17 cellular contexts compared by ENCODE assay signal in genomic region chr14:35704793-35705493, GRCh38.
DNase-seq lines count a peak whose midpoint lies in the region; ATAC-seq, FAIRE-seq and TF ChIP-seq lines count a peak whose summit lies in the region.
"Had no signal": no experiment of that assay in that cellular context is flagged by ENCODE, and none has a peak within 500 bp of the region (broad histone marks: within the 10 kb centered on the region; RNA-seq: fewer than 3 reads in every experiment).

No MANE protein-coding gene starts in this region.

- H3K27me3 ChIP-seq in HepG2 (ENCODE audit: control insufficient read depth in 1 of 2, insufficient read depth in 2 of 2, low read length in 2 of 2) (no peaks in the 10 kb centered on the region), right lobe of liver (no peaks in the 10 kb centered on the region), neuronal stem cell (ENCODE audit: control insufficient read depth in 3 of 3, insufficient read depth in 3 of 3, low read depth in 1 of 3, low read length in 3 of 3) (no peaks in the 10 kb centered on the region)

- no peak overlapping the region for H3K27ac Mint-ChIP-seq in activated CD4-positive, alpha-beta T cell treated with anti-CD3 and anti-CD28 coated beads for 36 hours
- H3K27ac Mint-ChIP-seq: CD14-positive monocyte; CD8-positive, alpha-beta T cell; H9 had no signal

- no peak overlapping the region for H2BK5ac ChIP-seq in neuronal stem cell (ENCODE audit: low read length)

- POLR2A ChIA-PET in activated CD4-positive, alpha-beta T cell treated with anti-CD3 and anti-CD28 coated beads for 36 hours (lab: Charles Lee): interaction anchor here (0.5 kb wide), 1 partner anchor 57 kb away, joined by 5 read pairs; no protein-coding TSS in a partner anchor
- POLR2A ChIA-PET in HepG2 (lab: Yijun Ruan, JAX): no interaction called here

- in situ Hi-C loops in HepG2 (cut with HindIII; ENCODE audit: extremely low pct_ligation_motif_present, low pct_unique_long_range_greater_than_20kb): no loop called here

- H4K8ac ChIP-seq in neuronal stem cell (ENCODE audit: low read depth, low read length): no peak overlapping the region

- TF ChIP-seq POLR2A in HepG2 (IDR thresholded peaks at IDR 0.05; ENCODE audit: insufficient read depth in 1 of 2, low read depth in 2 of 2, low read length in 2 of 2) (no peak), right lobe of liver (IDR thresholded peaks at IDR 0.05) (no peak)

- H3K36me3 Mint-ChIP-seq in activated CD4-positive, alpha-beta T cell treated with anti-CD3 and anti-CD28 coated beads for 36 hours (ENCODE audit: low read depth): peaks cover 21% of the 10 kb centered on the region

- H3K79me2 ChIP-seq in HepG2 (ENCODE audit: insufficient read depth, low read length): no peaks in the 10 kb centered on the region

- no peak overlapping the region for H2BK12ac ChIP-seq in neuronal stem cell (ENCODE audit: low read length)

- H2AK5ac ChIP-seq in neuronal stem cell (ENCODE audit: low read depth, low read length): no peak overlapping the region

- intact Hi-C loops in activated CD4-positive, alpha-beta T cell treated with anti-CD3 and anti-CD28 coated beads for 36 hours (cut with DNase I, micrococcal nuclease): no loop called here
- intact Hi-C loops in HepG2 (cut with micrococcal nuclease; ENCODE audit: unreplicated experiment) (loop anchor here (5.0 kb wide), 1 partner anchor 102 kb away; the partner anchor contains the start of gene RALGAPA1), right lobe of liver (cut with DNase I) (no loop called here)

- FAIRE-seq in HepG2 (lab: Jason Lieb, UNC) (no peak), islet of Langerhans (lab: Jason Lieb, UNC) (peak; percentile 49)
- FAIRE-seq: GM19239 had no signal

- no peak for TF ChIP-seq RAD21 in HepG2 (CRISPR knock-in tag; IDR thresholded peaks at IDR 0.05)

- no peak overlapping the region for H3K4me2 ChIP-seq in HepG2 (ENCODE audit: low read depth, low read length)
- no peak overlapping the region for H3K4me2 ChIP-seq in neuronal stem cell (ENCODE audit: insufficient read depth, low read length, poor library complexity, severe bottlenecking)

- H3K4me3 Mint-ChIP-seq in activated CD4-positive, alpha-beta T cell treated with anti-CD3 and anti-CD28 coated beads for 36 hours: no peak overlapping the region
- H3K4me3 Mint-ChIP-seq: CD14-positive monocyte; CD8-positive, alpha-beta T cell; H9 had no signal

- H2AFZ ChIP-seq in HepG2 (ENCODE audit: low read length) (no peak overlapping the region), neuronal stem cell (ENCODE audit: low read length) (no peak overlapping the region)

- TF ChIP-seq EP300 in HepG2 (IDR thresholded peaks at IDR 0.05; ENCODE audit: low read depth in 2 of 2, low read length in 2 of 2) (no peak), HepG2 (CRISPR knock-in tag; IDR thresholded peaks at IDR 0.05; ENCODE audit: borderline replicate concordance) (no peak)

- H3K9me3 Mint-ChIP-seq in activated CD4-positive, alpha-beta T cell treated with anti-CD3 and anti-CD28 coated beads for 36 hours (ENCODE audit: low read depth): no peaks in the 10 kb centered on the region
- H3K9me3 Mint-ChIP-seq: CD8-positive, alpha-beta T cell; H9 had no signal

- no peak overlapping the region for H3K23ac ChIP-seq in neuronal stem cell (ENCODE audit: low read depth, low read length, poor library complexity)

- H3K9ac ChIP-seq in HepG2 (ENCODE audit: insufficient read depth, low read depth, low read length) (no peak overlapping the region), neuronal stem cell (ENCODE audit: low read depth, low read length, poor library complexity) (no peak overlapping the region)

- peak; percentile 70 for ATAC-seq in activated CD4-positive, alpha-beta T cell treated with anti-CD3 and anti-CD28 coated beads for 36 hours
- ATAC-seq in HepG2 (no peak; the same call in 2 of the 3 replicates), right lobe of liver (no peak)
- ATAC-seq: CD8-positive, alpha-beta T cell had no signal

- no TSS peak for BruUV-seq in HepG2 (replicated peaks; lab: Mats Ljungman, UMichigan)

- no peaks in the 10 kb centered on the region for H3K27me3 Mint-ChIP-seq in activated CD4-positive, alpha-beta T cell treated with anti-CD3 and anti-CD28 coated beads for 36 hours

- H3K4me1 Mint-ChIP-seq in activated CD4-positive, alpha-beta T cell treated with anti-CD3 and anti-CD28 coated beads for 36 hours: peaks cover 8% of the 10 kb centered on the region
- H3K4me1 Mint-ChIP-seq: CD14-positive monocyte, H9 had no signal

- H3K36me3 ChIP-seq in HepG2 (replicated peaks in 1 of 2; ENCODE audit: control insufficient read depth in 1 of 2, insufficient read depth in 2 of 2, low read length in 2 of 2) (peaks cover 7 to 41% of the 10 kb centered on the region in 2 experiments; a peak in 4 of 5 replicates), right lobe of liver (no peaks in the 10 kb centered on the region), neuronal stem cell (replicated peaks in 1 of 2; ENCODE audit: control insufficient read depth in 2 of 2, insufficient read depth in 2 of 2, low read length in 2 of 2) (peaks cover 0 to 17% of the 10 kb centered on the region in 2 donors)

- peak; percentile 13 for DNase-seq in activated CD4-positive, alpha-beta T cell treated with anti-CD3 and anti-CD28 coated beads for 36 hours
- DNase-seq in activated CD4-positive, alpha-beta T cell treated with anti-CD3 and anti-CD28 coated beads, Interleukin-2, amount 50 U/mL, for 4 hours: no peak
- no peak for DNase-seq in HepG2 (ENCODE audit: low spot score)
- no peak for DNase-seq in right lobe of liver
- no peak for DNase-seq in cortex of kidney (lab: John Stamatoyannopoulos, UW)
- no peak for DNase-seq in GM10266 (ENCODE audit: extremely low spot score)
- DNase-seq in neuronal stem cell (ENCODE audit: low spot score): no peak
- DNase-seq: CD8-positive, alpha-beta T cell; COR-L47; DND-41; GDM1; GOT3; H9 had no signal

- CTCF ChIA-PET in activated CD4-positive, alpha-beta T cell treated with anti-CD3 and anti-CD28 coated beads for 36 hours (lab: Charles Lee): interaction anchor here (1.0 kb wide), 1 partner anchor 15 kb away, joined by 4 read pairs; no protein-coding TSS in a partner anchor
- CTCF ChIA-PET in HepG2 (lab: Yijun Ruan, JAX; ENCODE audit: low intra/inter-chr PET ratio, low total read pairs): no interaction called here

- no peak overlapping the region for H3K14ac ChIP-seq in neuronal stem cell (ENCODE audit: low read length)

- no peaks in the 10 kb centered on the region for H4K20me1 ChIP-seq in HepG2 (ENCODE audit: insufficient read depth, low read length)

- TF ChIP-seq CTCF in HepG2 (CRISPR knock-in tag; IDR thresholded peaks at IDR 0.05) (no peak), right lobe of liver (IDR thresholded peaks at IDR 0.05) (no peak), GM10266 (IDR thresholded peaks at IDR 0.05; ENCODE audit: control insufficient read depth, insufficient read depth, low read depth, missing control alignments) (no peak)

- H2BK120ac ChIP-seq in neuronal stem cell (ENCODE audit: low read depth, low read length): no peak overlapping the region

- no peak overlapping the region for H2BK15ac ChIP-seq in neuronal stem cell (ENCODE audit: low read length)

- no peak overlapping the region for H3K4ac ChIP-seq in neuronal stem cell (ENCODE audit: low read length)

- no peaks in the 10 kb centered on the region for H3K9me3 ChIP-seq in HepG2 (ENCODE audit: low read length)
- no peaks in the 10 kb centered on the region for H3K9me3 ChIP-seq in right lobe of liver
- no peaks in the 10 kb centered on the region for H3K9me3 ChIP-seq in neuronal stem cell (replicated peaks in 1 of 2; ENCODE audit: control insufficient read depth in 2 of 2, insufficient read depth in 1 of 2, low read depth in 1 of 2, low read length in 2 of 2)

- H3K4me1 ChIP-seq in HepG2 (ENCODE audit: insufficient read depth, low read length) (no peaks in the 10 kb centered on the region), right lobe of liver (peaks cover 0 to 3% (median 0%) of the 10 kb centered on the region in 4 donors), neuronal stem cell (ENCODE audit: control insufficient read depth in 2 of 2, insufficient read depth in 1 of 2, low read depth in 1 of 2, low read length in 2 of 2) (no peaks in the 10 kb centered on the region)

- H3K4me3 ChIP-seq in HepG2 (replicated peaks in 1 of 3; ENCODE audit: insufficient read depth in 1 of 3, low read depth in 2 of 3, low read length in 3 of 3) (no peak overlapping the region), right lobe of liver (no peak overlapping the region), neuronal stem cell (ENCODE audit: low read length in 2 of 2) (no peak overlapping the region)

- H3K18ac ChIP-seq in neuronal stem cell (ENCODE audit: low read length): no peak overlapping the region

- H3K27ac ChIP-seq in HepG2 (ENCODE audit: extremely low read length, insufficient read depth, low read length) (no peak overlapping the region), right lobe of liver (no peak overlapping the region), neuronal stem cell (replicated peaks; ENCODE audit: low read length) (no peak overlapping the region)
- H3K27ac ChIP-seq: 22Rv1 had no signal

- no peaks in the 10 kb centered on the region for H3K79me1 ChIP-seq in neuronal stem cell (ENCODE audit: low read depth, low read length)

- H4K91ac ChIP-seq in neuronal stem cell (ENCODE audit: low read depth, low read length, poor library complexity): no peak overlapping the region

TF ChIP-seq in HepG2, 621 proteins besides CTCF, POLR2A, EP300 and RAD21 (continues in another document):
- TF ChIP-seq BHLHE40 (IDR thresholded peaks at IDR 0.05; ENCODE audit: low read length) (no peak), RCOR2 (CRISPR knock-in tag; IDR thresholded peaks at IDR 0.05) (no peak), ZMYM2 (CRISPR knock-in tag; IDR thresholded peaks at IDR 0.05) (no peak), MED1 (CRISPR knock-in tag; IDR thresholded peaks at IDR 0.05) (no peak), KLF16 (CRISPR knock-in tag; IDR thresholded peaks at IDR 0.05) (no peak)
- TF ChIP-seq, protein P1, sequence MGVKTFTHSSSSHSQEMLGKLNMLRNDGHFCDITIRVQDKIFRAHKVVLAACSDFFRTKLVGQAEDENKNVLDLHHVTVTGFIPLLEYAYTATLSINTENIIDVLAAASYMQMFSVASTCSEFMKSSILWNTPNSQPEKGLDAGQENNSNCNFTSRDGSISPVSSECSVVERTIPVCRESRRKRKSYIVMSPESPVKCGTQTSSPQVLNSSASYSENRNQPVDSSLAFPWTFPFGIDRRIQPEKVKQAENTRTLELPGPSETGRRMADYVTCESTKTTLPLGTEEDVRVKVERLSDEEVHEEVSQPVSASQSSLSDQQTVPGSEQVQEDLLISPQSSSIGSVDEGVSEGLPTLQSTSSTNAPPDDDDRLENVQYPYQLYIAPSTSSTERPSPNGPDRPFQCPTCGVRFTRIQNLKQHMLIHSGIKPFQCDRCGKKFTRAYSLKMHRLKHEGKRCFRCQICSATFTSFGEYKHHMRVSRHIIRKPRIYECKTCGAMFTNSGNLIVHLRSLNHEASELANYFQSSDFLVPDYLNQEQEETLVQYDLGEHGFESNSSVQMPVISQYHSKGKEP (CRISPR knock-in tag; IDR thresholded peaks at IDR 0.05): no peak
